Comparison of ENCODE assay signal across 1 cellular context in the genomic region with DNA sequence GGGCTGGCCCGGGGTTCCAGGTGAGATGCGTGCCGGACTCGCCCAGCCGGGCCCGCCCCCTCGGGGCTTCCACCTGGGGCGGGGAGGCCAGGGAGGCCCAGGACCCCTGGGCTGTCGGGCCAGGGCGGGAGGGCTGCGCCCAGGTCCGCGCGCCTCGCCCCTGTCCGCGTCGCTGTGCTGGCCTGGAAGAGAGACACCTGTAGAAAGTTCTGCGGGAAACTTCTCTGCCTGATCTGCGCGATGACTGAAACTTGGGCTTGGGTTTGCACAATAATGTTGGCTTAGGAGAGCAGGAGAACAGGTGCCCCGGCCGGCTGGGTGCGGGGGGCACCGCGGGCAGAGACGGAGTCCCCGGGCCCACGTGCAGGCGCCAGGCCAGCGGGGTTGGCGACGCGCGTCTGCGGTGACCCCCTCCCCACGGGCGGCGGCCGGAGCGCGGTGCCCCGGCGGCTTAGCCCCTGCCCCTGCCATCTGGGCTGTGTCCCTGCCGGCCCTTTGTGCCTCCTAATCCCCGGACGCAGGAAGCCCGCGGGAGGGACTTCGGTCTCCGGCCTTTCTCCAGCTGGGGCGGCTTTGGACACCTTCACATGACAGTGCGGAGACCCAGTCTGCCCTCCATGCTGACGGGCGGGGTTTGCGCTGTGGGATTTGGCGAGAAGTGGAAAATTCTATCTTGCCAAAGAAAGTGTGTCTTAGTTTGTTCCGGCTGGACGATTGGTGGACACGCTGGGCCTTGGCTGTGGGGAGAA.
A peak's percentile ranks its signal among the peaks of the same experiment; 100 is the strongest.
TF ChIP-seq lines count a peak whose summit lies in the region.

No MANE protein-coding gene starts in this region.

TF ChIP-seq in HepG2, 621 proteins besides CTCF, POLR2A, EP300 and RAD21 (continued from another document and continues in another):
- TF ChIP-seq NFAT5 (CRISPR knock-in tag; IDR thresholded peaks at IDR 0.05) (peak; percentile 4; the same call in 1 of the 2 replicates), ZIK1 (CRISPR knock-in tag; IDR thresholded peaks at IDR 0.05; ENCODE audit: borderline replicate concordance, low read depth) (peak; percentile 89), ZNF383 (CRISPR knock-in tag; IDR thresholded peaks at IDR 0.05; ENCODE audit: borderline replicate concordance) (no peak), CREBL2 (CRISPR knock-in tag; IDR thresholded peaks at IDR 0.05; ENCODE audit: borderline replicate concordance) (no peak), NFIC (IDR thresholded peaks at IDR 0.05; ENCODE audit: low read length) (no peak), BCL6 (CRISPR knock-in tag; IDR thresholded peaks at IDR 0.05) (no peak; the same call in 1 of the 2 replicates), GATAD1 (CRISPR knock-in tag; IDR thresholded peaks at IDR 0.05) (no peak), ZNF274 (CRISPR knock-in tag; IDR thresholded peaks at IDR 0.05) (no peak; the same call in none of the 2 replicates), ZBTB38 (CRISPR knock-in tag; IDR thresholded peaks at IDR 0.05) (no peak), POLR2AphosphoS5 (IDR thresholded peaks at IDR 0.05; ENCODE audit: low read depth, low read length) (no peak), ATF7-NPFF (CRISPR knock-in tag; IDR thresholded peaks at IDR 0.05; ENCODE audit: low read depth) (peak; percentile 70), CHD2 (IDR thresholded peaks at IDR 0.05; ENCODE audit: low read depth, low read length) (no peak), HES4 (CRISPR knock-in tag; IDR thresholded peaks at IDR 0.05; ENCODE audit: borderline replicate concordance) (peak; percentile 76), POLR2AphosphoS2 (IDR thresholded peaks at IDR 0.05; ENCODE audit: low read depth, low read length) (no peak), THRA (CRISPR knock-in tag; IDR thresholded peaks at IDR 0.05; ENCODE audit: borderline replicate concordance) (no peak), SMARCE1 (IDR thresholded peaks at IDR 0.05; ENCODE audit: borderline replicate concordance) (no peak), ZNF142 (CRISPR knock-in tag; IDR thresholded peaks at IDR 0.05) (peak; percentile 73; the same call in 1 of the 2 replicates), KAT2B (IDR thresholded peaks at IDR 0.05; ENCODE audit: borderline replicate concordance, low read depth, low read length) (no peak), SRY (CRISPR knock-in tag; IDR thresholded peaks at IDR 0.05) (0 out of 2 replicates have a peak, but pooled peaks have one; percentile 9), GFI1 (CRISPR knock-in tag; IDR thresholded peaks at IDR 0.05; ENCODE audit: borderline replicate concordance) (0 out of 2 replicates have a peak, but pooled peaks have one; percentile 18)
- TF ChIP-seq, protein P1, sequence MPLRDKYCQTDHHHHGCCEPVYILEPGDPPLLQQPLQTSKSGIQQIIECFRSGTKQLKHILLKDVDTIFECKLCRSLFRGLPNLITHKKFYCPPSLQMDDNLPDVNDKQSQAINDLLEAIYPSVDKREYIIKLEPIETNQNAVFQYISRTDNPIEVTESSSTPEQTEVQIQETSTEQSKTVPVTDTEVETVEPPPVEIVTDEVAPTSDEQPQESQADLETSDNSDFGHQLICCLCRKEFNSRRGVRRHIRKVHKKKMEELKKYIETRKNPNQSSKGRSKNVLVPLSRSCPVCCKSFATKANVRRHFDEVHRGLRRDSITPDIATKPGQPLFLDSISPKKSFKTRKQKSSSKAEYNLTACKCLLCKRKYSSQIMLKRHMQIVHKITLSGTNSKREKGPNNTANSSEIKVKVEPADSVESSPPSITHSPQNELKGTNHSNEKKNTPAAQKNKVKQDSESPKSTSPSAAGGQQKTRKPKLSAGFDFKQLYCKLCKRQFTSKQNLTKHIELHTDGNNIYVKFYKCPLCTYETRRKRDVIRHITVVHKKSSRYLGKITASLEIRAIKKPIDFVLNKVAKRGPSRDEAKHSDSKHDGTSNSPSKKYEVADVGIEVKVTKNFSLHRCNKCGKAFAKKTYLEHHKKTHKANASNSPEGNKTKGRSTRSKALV (CRISPR knock-in tag; IDR thresholded peaks at IDR 0.05), result peak; percentile 54; the same call in 1 of the 2 replicates
- TF ChIP-seq, protein P2, sequence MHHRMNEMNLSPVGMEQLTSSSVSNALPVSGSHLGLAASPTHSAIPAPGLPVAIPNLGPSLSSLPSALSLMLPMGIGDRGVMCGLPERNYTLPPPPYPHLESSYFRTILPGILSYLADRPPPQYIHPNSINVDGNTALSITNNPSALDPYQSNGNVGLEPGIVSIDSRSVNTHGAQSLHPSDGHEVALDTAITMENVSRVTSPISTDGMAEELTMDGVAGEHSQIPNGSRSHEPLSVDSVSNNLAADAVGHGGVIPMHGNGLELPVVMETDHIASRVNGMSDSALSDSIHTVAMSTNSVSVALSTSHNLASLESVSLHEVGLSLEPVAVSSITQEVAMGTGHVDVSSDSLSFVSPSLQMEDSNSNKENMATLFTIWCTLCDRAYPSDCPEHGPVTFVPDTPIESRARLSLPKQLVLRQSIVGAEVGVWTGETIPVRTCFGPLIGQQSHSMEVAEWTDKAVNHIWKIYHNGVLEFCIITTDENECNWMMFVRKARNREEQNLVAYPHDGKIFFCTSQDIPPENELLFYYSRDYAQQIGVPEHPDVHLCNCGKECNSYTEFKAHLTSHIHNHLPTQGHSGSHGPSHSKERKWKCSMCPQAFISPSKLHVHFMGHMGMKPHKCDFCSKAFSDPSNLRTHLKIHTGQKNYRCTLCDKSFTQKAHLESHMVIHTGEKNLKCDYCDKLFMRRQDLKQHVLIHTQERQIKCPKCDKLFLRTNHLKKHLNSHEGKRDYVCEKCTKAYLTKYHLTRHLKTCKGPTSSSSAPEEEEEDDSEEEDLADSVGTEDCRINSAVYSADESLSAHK (CRISPR knock-in tag; IDR thresholded peaks at IDR 0.05; ENCODE audit: borderline replicate concordance), result no peak
- TF ChIP-seq, protein P3, sequence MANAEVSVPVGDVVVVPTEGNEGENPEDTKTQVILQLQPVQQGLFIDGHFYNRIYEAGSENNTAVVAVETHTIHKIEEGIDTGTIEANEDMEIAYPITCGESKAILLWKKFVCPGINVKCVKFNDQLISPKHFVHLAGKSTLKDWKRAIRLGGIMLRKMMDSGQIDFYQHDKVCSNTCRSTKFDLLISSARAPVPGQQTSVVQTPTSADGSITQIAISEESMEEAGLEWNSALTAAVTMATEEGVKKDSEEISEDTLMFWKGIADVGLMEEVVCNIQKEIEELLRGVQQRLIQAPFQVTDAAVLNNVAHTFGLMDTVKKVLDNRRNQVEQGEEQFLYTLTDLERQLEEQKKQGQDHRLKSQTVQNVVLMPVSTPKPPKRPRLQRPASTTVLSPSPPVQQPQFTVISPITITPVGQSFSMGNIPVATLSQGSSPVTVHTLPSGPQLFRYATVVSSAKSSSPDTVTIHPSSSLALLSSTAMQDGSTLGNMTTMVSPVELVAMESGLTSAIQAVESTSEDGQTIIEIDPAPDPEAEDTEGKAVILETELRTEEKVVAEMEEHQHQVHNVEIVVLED (CRISPR knock-in tag; IDR thresholded peaks at IDR 0.05; ENCODE audit: borderline replicate concordance), result no peak
- TF ChIP-seq, protein P4, sequence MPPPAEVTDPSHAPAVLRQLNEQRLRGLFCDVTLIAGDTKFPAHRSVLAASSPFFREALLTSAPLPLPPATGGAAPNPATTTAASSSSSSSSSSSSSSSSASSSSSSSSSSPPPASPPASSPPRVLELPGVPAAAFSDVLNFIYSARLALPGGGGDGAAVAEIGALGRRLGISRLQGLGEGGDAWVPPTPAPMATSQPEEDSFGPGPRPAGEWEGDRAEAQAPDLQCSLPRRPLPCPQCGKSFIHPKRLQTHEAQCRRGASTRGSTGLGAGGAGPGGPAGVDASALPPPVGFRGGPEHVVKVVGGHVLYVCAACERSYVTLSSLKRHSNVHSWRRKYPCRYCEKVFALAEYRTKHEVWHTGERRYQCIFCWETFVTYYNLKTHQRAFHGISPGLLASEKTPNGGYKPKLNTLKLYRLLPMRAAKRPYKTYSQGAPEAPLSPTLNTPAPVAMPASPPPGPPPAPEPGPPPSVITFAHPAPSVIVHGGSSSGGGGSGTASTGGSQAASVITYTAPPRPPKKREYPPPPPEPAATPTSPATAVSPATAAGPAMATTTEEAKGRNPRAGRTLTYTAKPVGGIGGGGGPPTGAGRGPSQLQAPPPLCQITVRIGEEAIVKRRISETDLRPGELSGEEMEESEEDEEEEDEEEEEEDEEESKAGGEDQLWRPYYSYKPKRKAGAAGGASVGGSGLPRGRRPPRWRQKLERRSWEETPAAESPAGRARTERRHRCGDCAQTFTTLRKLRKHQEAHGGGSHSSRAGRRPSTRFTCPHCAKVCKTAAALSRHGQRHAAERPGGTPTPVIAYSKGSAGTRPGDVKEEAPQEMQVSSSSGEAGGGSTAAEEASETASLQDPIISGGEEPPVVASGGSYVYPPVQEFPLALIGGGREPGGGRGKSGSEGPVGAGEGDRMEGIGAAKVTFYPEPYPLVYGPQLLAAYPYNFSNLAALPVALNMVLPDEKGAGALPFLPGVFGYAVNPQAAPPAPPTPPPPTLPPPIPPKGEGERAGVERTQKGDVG (CRISPR knock-in tag; IDR thresholded peaks at IDR 0.05; ENCODE audit: borderline replicate concordance), result 0 out of 2 replicates have a peak, but pooled peaks have one; percentile 5
